ENCODE assay signal across 2 cellular contexts in genomic region chr3:14452676-14453367, GRCh38.
TF ChIP-seq lines count a peak whose summit lies in the region.

No MANE protein-coding gene starts in this region.

TF ChIP-seq in liver, 16 proteins besides CTCF, POLR2A, EP300 and RAD21:
- TF ChIP-seq ATF3 (IDR thresholded peaks at IDR 0.05) (no peak), FOXA2 (IDR thresholded peaks at IDR 0.05) (no peak), HNF4A (conservative IDR thresholded peaks at IDR 0.05) (no peak), RXRA (IDR thresholded peaks at IDR 0.05) (no peak), SP1 (IDR thresholded peaks at IDR 0.05) (no peak), EGR1 (IDR thresholded peaks at IDR 0.05; ENCODE audit: low read depth in 2 of 2) (no peak), YY1 (IDR thresholded peaks at IDR 0.05) (no peak), REST (IDR thresholded peaks at IDR 0.05) (no peak), NR2F2 (IDR thresholded peaks at IDR 0.05) (no peak), TAF1 (conservative IDR thresholded peaks at IDR 0.05) (no peak), GABPA (IDR thresholded peaks at IDR 0.05 in 1 of 2, conservative IDR thresholded peaks at IDR 0.05 in 1 of 2) (no peak), ZBTB33 (IDR thresholded peaks at IDR 0.05) (no peak), HNF4G (IDR thresholded peaks at IDR 0.05) (no peak), JUND (IDR thresholded peaks at IDR 0.05) (no peak), MAX (IDR thresholded peaks at IDR 0.05) (no peak), FOXA1 (IDR thresholded peaks at IDR 0.05) (no peak)

TF ChIP-seq in HepG2, 621 proteins besides CTCF, POLR2A, EP300 and RAD21:
- TF ChIP-seq ESRRA (CRISPR knock-in tag; IDR thresholded peaks at IDR 0.05; ENCODE audit: low read depth) (no peak), MED13 (CRISPR knock-in tag; IDR thresholded peaks at IDR 0.05) (no peak), ZNF367 (CRISPR knock-in tag; IDR thresholded peaks at IDR 0.05; ENCODE audit: borderline replicate concordance) (no peak), THAP9 (CRISPR knock-in tag; IDR thresholded peaks at IDR 0.05; ENCODE audit: borderline replicate concordance) (no peak), KLF12 (CRISPR knock-in tag; IDR thresholded peaks at IDR 0.05; ENCODE audit: borderline replicate concordance) (no peak), NFIB (CRISPR knock-in tag; IDR thresholded peaks at IDR 0.05; ENCODE audit: borderline replicate concordance) (no peak), MATR3 (CRISPR knock-in tag; IDR thresholded peaks at IDR 0.05) (no peak), FOXM1 (CRISPR knock-in tag; IDR thresholded peaks at IDR 0.05) (no peak)
